In genomic region chr19:18940791-18941627, GRCh38 we compare ENCODE assay signal across 8 cellular contexts. TPM values are rescaled to one million over a fixed set of nuclear protein-coding genes. Genes with fewer than 3 reads are reported as not detected.
DNase-seq lines count a peak whose midpoint lies in the region; ATAC-seq and TF ChIP-seq lines count a peak whose summit lies in the region.

TSS of gene HOMER3 (minus strand) at chr19:18941217. CDS start at chr19:18938982, 2,235 bp downstream.

- peak; percentile 26 for TF ChIP-seq CTCF in progenitor cell of endocrine pancreas (IDR thresholded peaks at IDR 0.05; ENCODE audit: unreplicated experiment)
- TF ChIP-seq CTCF in type B pancreatic cell (conservative IDR thresholded peaks at IDR 0.05) = peak; percentile 40

- intact Hi-C loops in left ventricle myocardium superior (cut with micrococcal nuclease) = no loop called here

- ATAC-seq in T-cell (replicated peaks in 1 of 4) (peak; percentile 92 to 94 (median 94)), left ventricle myocardium superior (peak; percentile 90), HG03378 (IDR thresholded peaks at IDR 0.05; ENCODE audit: unreplicated experiment) (no peak)

- peaks cover 5 to 24% (median 9%) of the 10 kb centered on the region in 3 donors for H3K4me1 Mint-ChIP-seq in T-cell
- peaks cover 5% of the 10 kb centered on the region for H3K4me1 Mint-ChIP-seq in progenitor cell of endocrine pancreas (ENCODE audit: low read depth)
- no peaks in the 10 kb centered on the region for H3K4me1 Mint-ChIP-seq in type B pancreatic cell (ENCODE audit: unreplicated experiment)

- CTCF ChIA-PET in T-cell (lab: Charles Lee) = no interaction called here

- no peaks in the 10 kb centered on the region for H3K36me3 Mint-ChIP-seq in T-cell
- peaks cover 6% of the 10 kb centered on the region for H3K36me3 Mint-ChIP-seq in progenitor cell of endocrine pancreas (ENCODE audit: insufficient read depth)
- peaks cover 4% of the 10 kb centered on the region for H3K36me3 Mint-ChIP-seq in type B pancreatic cell

- H3K27me3 Mint-ChIP-seq in T-cell = peaks cover 24 to 39% of the 10 kb centered on the region in 2 donors
- peaks cover 5% of the 10 kb centered on the region for H3K27me3 Mint-ChIP-seq in progenitor cell of endocrine pancreas
- no peaks in the 10 kb centered on the region for H3K27me3 Mint-ChIP-seq in type B pancreatic cell

- DNase-seq in DMS 273 treated with DMSO at 0.1 percent for 48 hours (lab: John Stamatoyannopoulos, UW) = peak; percentile 36
- peak; percentile 98 for DNase-seq in HuH-7 (ENCODE audit: low spot score)
- peak in 33 of 34 experiments; percentile 34 to 80 (median 61) for DNase-seq in T-cell
- peak; percentile 27 for DNase-seq in amniotic stem cell (lab: John Stamatoyannopoulos, UW)
- peak; percentile 93 for DNase-seq in left ventricle myocardium superior
- DNase-seq in progenitor cell of endocrine pancreas (ENCODE audit: low spot score, unreplicated experiment) = peak; percentile 86
- peak; percentile 85 for DNase-seq in type B pancreatic cell (ENCODE audit: extremely low spot score, unreplicated experiment)

- H3K9me3 Mint-ChIP-seq in T-cell = no peaks in the 10 kb centered on the region
- H3K9me3 Mint-ChIP-seq in progenitor cell of endocrine pancreas (ENCODE audit: low read depth) = no peaks in the 10 kb centered on the region
- H3K9me3 Mint-ChIP-seq in type B pancreatic cell = no peaks in the 10 kb centered on the region

- peak within 1 kb of the TSS in 1 of 2 donors; percentile 43 for H3K27ac Mint-ChIP-seq in T-cell
- H3K27ac Mint-ChIP-seq in progenitor cell of endocrine pancreas = peak within 1 kb of the TSS; percentile 88
- no peak within 1 kb of the TSS for H3K27ac Mint-ChIP-seq in type B pancreatic cell

- POLR2A ChIA-PET in T-cell (lab: Charles Lee) = no interaction called here

- peak within 1 kb of the TSS; percentile 65 to 71 (median 66) for H3K4me3 Mint-ChIP-seq in T-cell
- peak within 1 kb of the TSS; percentile 89 for H3K4me3 Mint-ChIP-seq in progenitor cell of endocrine pancreas (ENCODE audit: low read depth)
- peak within 1 kb of the TSS; percentile 89 for H3K4me3 Mint-ChIP-seq in type B pancreatic cell

RNA-seq across cellular contexts. Expression of gene HOMER3, which starts in this region (rescaled TPM):
- total RNA-seq in T-cell (1 to 10 TPM in 4 of 5 donors, under 1 TPM in 1; 0.93 to 1.9 (median 1.3) TPM), left ventricle myocardium superior (10.4 TPM), progenitor cell of endocrine pancreas (64.5 and 69.4 TPM in 2 replicates), type B pancreatic cell (ENCODE audit: low replicate concordance) (20.8 and 38.6 TPM in 2 replicates)

Comparison
In these comparisons a context has a peak if more than half of its experiments do, and no peak if none do; other contexts are left out.
1. DNase-seq: peak in every context shown above with its lines; median percentile 98 in HuH-7; 93 in left ventricle myocardium superior; 86 in progenitor cell of endocrine pancreas; 85 in type B pancreatic cell; 61 in T-cell; 36 in DMS 273 treated with DMSO at 0.1 percent for 48 hours; 27 in amniotic stem cell.